13 cellular contexts compared by ENCODE assay signal in the genomic region with DNA sequence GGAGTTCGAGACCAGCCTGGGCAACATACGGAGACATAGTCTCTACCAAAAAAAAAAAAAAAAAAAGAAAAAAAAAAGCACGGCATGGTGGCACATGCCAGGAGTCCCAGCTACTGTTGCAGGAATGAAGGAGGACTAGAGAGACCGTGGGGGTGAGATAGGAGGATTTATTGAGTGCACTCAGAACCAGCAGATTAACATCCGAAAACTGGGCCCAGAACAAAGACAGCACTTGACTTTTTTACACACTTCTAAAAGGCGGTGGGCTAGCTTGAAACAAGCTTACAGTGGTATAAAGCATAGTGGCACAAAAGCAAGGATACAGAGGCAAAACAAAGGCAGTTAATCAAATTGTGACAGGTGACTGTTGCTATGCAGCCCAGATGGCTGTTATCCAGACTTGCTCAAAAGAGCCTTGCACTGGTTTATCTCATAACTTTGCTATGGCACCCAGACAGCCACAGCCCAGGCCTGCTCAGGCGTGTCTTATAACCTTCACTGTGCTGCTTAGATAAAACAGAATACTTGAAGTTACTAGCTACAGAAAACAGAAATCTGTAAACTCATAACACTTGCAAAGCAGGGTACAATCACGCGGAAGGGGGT. TPM values are rescaled to one million over a fixed set of nuclear protein-coding genes. Genes with fewer than 3 reads are reported as not detected.
DNase-seq lines count a peak whose midpoint lies in the region; ATAC-seq, FAIRE-seq and TF ChIP-seq lines count a peak whose summit lies in the region.
"Had no signal": no experiment of that assay in that cellular context is flagged by ENCODE, and none has a peak within 500 bp of the region (broad histone marks: within the 10 kb centered on the region; RNA-seq: fewer than 3 reads in every experiment).

No MANE protein-coding gene starts in this region.

- peaks cover 65% of the 10 kb centered on the region for H3K9me3 ChIP-seq in endodermal cell (ENCODE audit: control insufficient read depth, low read length)
- peaks cover 23% of the 10 kb centered on the region for H3K9me3 ChIP-seq in neural progenitor cell (ENCODE audit: low read depth)

- H3K27ac ChIP-seq in endodermal cell (ENCODE audit: low read depth, low read length), result no peak overlapping the region
- H3K27ac ChIP-seq in neural progenitor cell, result no peak overlapping the region
- H3K27ac ChIP-seq: parathyroid adenoma, upper lobe of left lung had no signal

- H3K4me3 ChIP-seq in endodermal cell (ENCODE audit: low read length) (no peak overlapping the region), neural progenitor cell (no peak overlapping the region)
- H3K4me3 ChIP-seq: upper lobe of left lung had no signal

- H3K4me3 Mint-ChIP-seq in activated T-cell treated with anti-CD3 and anti-CD28 coated beads, Interleukin-2, amount 50 U/mL, for 72 hours, result no peak overlapping the region
- no peak overlapping the region for H3K4me3 Mint-ChIP-seq in endodermal cell
- no peak overlapping the region for H3K4me3 Mint-ChIP-seq in neural progenitor cell
- H3K4me3 Mint-ChIP-seq: CD4-positive, alpha-beta T cell had no signal

- ATAC-seq in activated T-cell treated with anti-CD3 and anti-CD28 coated beads, Interleukin-2, amount 50 U/mL, for 72 hours (replicated peaks in 1 of 2), result no peak
- ATAC-seq in HG03378 (IDR thresholded peaks at IDR 0.05; ENCODE audit: unreplicated experiment), result no peak

- H3K79me2 ChIP-seq in neural progenitor cell (ENCODE audit: low read depth), result no peaks in the 10 kb centered on the region
- H3K79me2 ChIP-seq: parathyroid adenoma had no signal

- no peaks in the 10 kb centered on the region for H3K4me1 Mint-ChIP-seq in activated T-cell treated with anti-CD3 and anti-CD28 coated beads, Interleukin-2, amount 50 U/mL, for 72 hours (ENCODE audit: low read depth)
- H3K4me1 Mint-ChIP-seq in endodermal cell (no peaks in the 10 kb centered on the region), neural progenitor cell (no peaks in the 10 kb centered on the region)

- peaks cover 23 to 29% of the 10 kb centered on the region in 2 donors for H3K9me3 Mint-ChIP-seq in activated T-cell treated with anti-CD3 and anti-CD28 coated beads, Interleukin-2, amount 50 U/mL, for 72 hours
- H3K9me3 Mint-ChIP-seq in endodermal cell (peaks cover 68% of the 10 kb centered on the region), neural progenitor cell (peaks cover 41% of the 10 kb centered on the region)

- no peak overlapping the region for H2AFZ ChIP-seq in neural progenitor cell (replicated peaks)
- H2AFZ ChIP-seq: parathyroid adenoma had no signal

- H3K9ac ChIP-seq in endodermal cell (ENCODE audit: extremely low read depth, low read length, poor library complexity, severe bottlenecking), result no peak overlapping the region
- no peak overlapping the region for H3K9ac ChIP-seq in neural progenitor cell
- H3K9ac ChIP-seq: parathyroid adenoma had no signal

- H3K27me3 ChIP-seq in endodermal cell (ENCODE audit: control insufficient read depth, insufficient read depth, low read length, poor library complexity, severe bottlenecking), result no peaks in the 10 kb centered on the region
- no peaks in the 10 kb centered on the region for H3K27me3 ChIP-seq in neural progenitor cell
- H3K27me3 ChIP-seq: upper lobe of left lung had no signal

- no peak for FAIRE-seq in GM19239 (lab: Jason Lieb, UNC)
- FAIRE-seq: colon had no signal

- TF ChIP-seq CTCF in endodermal cell (conservative IDR thresholded peaks at IDR 0.05), result no peak
- TF ChIP-seq CTCF in neural progenitor cell (IDR thresholded peaks at IDR 0.05), result no peak

- no peaks in the 10 kb centered on the region for H4K20me1 ChIP-seq in neural progenitor cell (ENCODE audit: low read depth)

- H3K36me3 Mint-ChIP-seq in activated T-cell treated with anti-CD3 and anti-CD28 coated beads, Interleukin-2, amount 50 U/mL, for 72 hours (ENCODE audit: insufficient read depth in 2 of 2), result peaks cover 26 to 44% of the 10 kb centered on the region in 2 donors
- H3K36me3 Mint-ChIP-seq in endodermal cell (ENCODE audit: low read depth) (peaks cover 6% of the 10 kb centered on the region), neural progenitor cell (peaks cover 8% of the 10 kb centered on the region)

- H3K36me3 ChIP-seq in endodermal cell (ENCODE audit: control insufficient read depth, insufficient read depth, low read length) (no peaks in the 10 kb centered on the region), neural progenitor cell (no peaks in the 10 kb centered on the region)
- H3K36me3 ChIP-seq: upper lobe of left lung had no signal

- DNase-seq in activated T-cell treated with anti-CD3 and anti-CD28 coated beads, Interleukin-2, amount 50 U/mL, for 72 hours, result peak; percentile 12 to 28
- no peak for DNase-seq in activated T-cell treated with anti-CD3 and anti-CD28 coated beads, Interleukin-2, amount 50 U/mL, for 1 hour
- peak; percentile 11 for DNase-seq in NCI-H69 (lab: John Stamatoyannopoulos, UW)
- peak; percentile 81 for DNase-seq in endodermal cell
- DNase-seq in neural progenitor cell (ENCODE audit: low spot score), result peak; percentile 44
- DNase-seq in cerebellum (ENCODE audit: low spot score), result no peak
- no peak for DNase-seq in GM19239 (ENCODE audit: insufficient read length, low spot score)
- DNase-seq: CD4-positive, alpha-beta T cell; NCI-H1694; upper lobe of left lung had no signal

- WGBS in endodermal cell (ENCODE audit: insufficient coverage in 1 of 2, insufficient read length in 1 of 2), 2 experiments, result 88 to 100% methylated on average over 5 to 9 of the region's 9 CpGs

- H3K4me2 ChIP-seq in neural progenitor cell, result no peak overlapping the region

- no peaks in the 10 kb centered on the region for H3K27me3 Mint-ChIP-seq in activated T-cell treated with anti-CD3 and anti-CD28 coated beads, Interleukin-2, amount 50 U/mL, for 72 hours (ENCODE audit: low read depth)
- H3K27me3 Mint-ChIP-seq in endodermal cell (ENCODE audit: insufficient read depth) (no peaks in the 10 kb centered on the region), neural progenitor cell (ENCODE audit: insufficient read depth, low read depth) (no peaks in the 10 kb centered on the region)
- H3K27me3 Mint-ChIP-seq: CD4-positive, alpha-beta T cell had no signal

- H3K4me1 ChIP-seq in endodermal cell (ENCODE audit: control insufficient read depth, insufficient read depth, low read length), result no peaks in the 10 kb centered on the region
- H3K4me1 ChIP-seq in neural progenitor cell, result no peaks in the 10 kb centered on the region
- H3K4me1 ChIP-seq: parathyroid adenoma, upper lobe of left lung had no signal

- H3F3A ChIP-seq in neural progenitor cell (ENCODE audit: low read depth), result no peaks in the 10 kb centered on the region

- no peak overlapping the region for H3K27ac Mint-ChIP-seq in activated T-cell treated with anti-CD3 and anti-CD28 coated beads, Interleukin-2, amount 50 U/mL, for 72 hours
- H3K27ac Mint-ChIP-seq in endodermal cell (no peak overlapping the region), neural progenitor cell (no peak overlapping the region)
- H3K27ac Mint-ChIP-seq: CD4-positive, alpha-beta T cell had no signal

RNA-seq across cellular contexts. Expression of gene PI4K2B, which starts 10.0 kb away (rescaled TPM):
- 10 to 100 TPM; 29.5 to 32.5 TPM for total RNA-seq in activated T-cell treated with anti-CD3 and anti-CD28 coated beads, Interleukin-2, amount 50 U/mL, for 72 hours
- total RNA-seq in endodermal cell (10 to 100 TPM; 15.6 to 16.1 TPM), neural progenitor cell (ENCODE audit: low replicate concordance) (16.1 and 20.3 TPM in 2 replicates), cerebellum (6.8 TPM)
- polyA plus RNA-seq in endodermal cell (2013, experiment 1 of 2), result 8.2 TPM
- 8.8 TPM for polyA plus RNA-seq in endodermal cell (2013, experiment 2 of 2)

Comparison
In these comparisons a context has a peak if more than half of its experiments do, and no peak if none do; other contexts are left out.
1. DNase-seq: peak in activated T-cell treated with anti-CD3 and anti-CD28 coated beads, Interleukin-2, amount 50 U/mL, for 72 hours (2 of 2), NCI-H69 (single experiment), endodermal cell (single experiment) and neural progenitor cell (single experiment); none in activated T-cell treated with anti-CD3 and anti-CD28 coated beads, Interleukin-2, amount 50 U/mL, for 1 hour (single experiment), cerebellum (single experiment) and GM19239 (single experiment).